Comparison of ENCODE assay signal across 12 cellular contexts in genomic region chr21:44439211-44439600, GRCh38.
"Had no signal": no experiment of that assay in that cellular context is flagged by ENCODE, and none has a peak within 500 bp of the region (broad histone marks: within the 10 kb centered on the region; RNA-seq: fewer than 3 reads in every experiment).

No MANE protein-coding gene starts in this region.

- H3K27ac ChIP-seq: gastrocnemius medialis, thoracic aorta, uterus had no signal

- H3K4me3 ChIP-seq: gastrocnemius medialis, uterus had no signal

- H3K4me1 ChIP-seq: gastrocnemius medialis, uterus had no signal

- H3K36me3 ChIP-seq: gastrocnemius medialis, thoracic aorta, uterus had no signal

- H3K27me3 ChIP-seq: uterus had no signal

- DNase-seq: activated gamma-delta T cell treated with Interleukin-2 at 50 U/mL for 16 hours; activated T-cell treated with anti-CD3 and anti-CD28 coated beads, Interleukin-2, amount 50 U/mL, for 72 hours; central memory CD4-positive, alpha-beta T cell; effector memory CD4-positive, alpha-beta T cell; naive thymus-derived CD4-positive, alpha-beta T cell; stimulated activated CD4-positive, alpha-beta T cell treated with anti-CD3 and anti-CD28 coated beads, Interleukin-4, amount 100 ng/mL, for 1 hour; stimulated activated CD8-positive, alpha-beta memory T cell treated with anti-CD3 and anti-CD28 coated beads, Interleukin-4, amount 100 ng/mL, for 48 hours; uterus had no signal

- H3K9me3 ChIP-seq: gastrocnemius medialis, heart right ventricle, thoracic aorta, uterus had no signal

- ATAC-seq: activated CD4-positive, CD25-positive, alpha-beta regulatory T cell treated with anti-CD3 and anti-CD28 coated beads, Interleukin-2, amount 50 U/mL, for 24 hours; activated T-cell treated with anti-CD3 and anti-CD28 coated beads, Interleukin-2, amount 50 U/mL, for 72 hours; gastrocnemius medialis; naive thymus-derived CD4-positive, alpha-beta T cell had no signal
